ENCODE assay signal across 8 cellular contexts in genomic region chr20:62065669-62066338, GRCh38.
A peak's percentile ranks its signal among the peaks of the same experiment; 100 is the strongest.
DNase-seq lines count a peak whose midpoint lies in the region; ATAC-seq lines count a peak whose summit lies in the region.

Gene TAF4, minus strand, starts transcription at chr20:62065881. Its CDS starts 71 bp downstream, at chr20:62065810.

- peak within 1 kb of the TSS; percentile 75 for H3K27ac ChIP-seq in cingulate gyrus (ENCODE audit: low read depth, low read length)

- DNase-seq in AG08395 (ENCODE audit: low spot score), result peak; percentile 100
- peak; percentile 64 for DNase-seq in NCI-H345 treated with DMSO at 0.1 percent for 48 hours (lab: John Stamatoyannopoulos, UW; ENCODE audit: unreplicated experiment)
- peak; percentile 71 to 80 for DNase-seq in activated CD4-positive, alpha-beta T cell treated with anti-CD3 and anti-CD28 coated beads for 4 hours
- DNase-seq in left kidney (ENCODE audit: low read depth, low spot score), result peak; percentile 91
- peak; percentile 79 to 81 for DNase-seq in stimulated activated CD4-positive, alpha-beta T cell treated with anti-CD3 and anti-CD28 coated beads, Interleukin-2, amount 100 ng/mL, for 24 hours

- ATAC-seq in GM18873 (IDR thresholded peaks at IDR 0.05; ENCODE audit: low FRiP score, unreplicated experiment) (peak; percentile 48), HG03108 (IDR thresholded peaks at IDR 0.05; ENCODE audit: unreplicated experiment) (peak; percentile 54)

Comparison
In these comparisons a context has a peak if more than half of its experiments do, and no peak if none do; other contexts are left out.
1. Peak in every context shown above with its lines: DNase-seq, ATAC-seq and H3K27ac ChIP-seq.